8 cellular contexts compared by ENCODE assay signal in the genomic region with DNA sequence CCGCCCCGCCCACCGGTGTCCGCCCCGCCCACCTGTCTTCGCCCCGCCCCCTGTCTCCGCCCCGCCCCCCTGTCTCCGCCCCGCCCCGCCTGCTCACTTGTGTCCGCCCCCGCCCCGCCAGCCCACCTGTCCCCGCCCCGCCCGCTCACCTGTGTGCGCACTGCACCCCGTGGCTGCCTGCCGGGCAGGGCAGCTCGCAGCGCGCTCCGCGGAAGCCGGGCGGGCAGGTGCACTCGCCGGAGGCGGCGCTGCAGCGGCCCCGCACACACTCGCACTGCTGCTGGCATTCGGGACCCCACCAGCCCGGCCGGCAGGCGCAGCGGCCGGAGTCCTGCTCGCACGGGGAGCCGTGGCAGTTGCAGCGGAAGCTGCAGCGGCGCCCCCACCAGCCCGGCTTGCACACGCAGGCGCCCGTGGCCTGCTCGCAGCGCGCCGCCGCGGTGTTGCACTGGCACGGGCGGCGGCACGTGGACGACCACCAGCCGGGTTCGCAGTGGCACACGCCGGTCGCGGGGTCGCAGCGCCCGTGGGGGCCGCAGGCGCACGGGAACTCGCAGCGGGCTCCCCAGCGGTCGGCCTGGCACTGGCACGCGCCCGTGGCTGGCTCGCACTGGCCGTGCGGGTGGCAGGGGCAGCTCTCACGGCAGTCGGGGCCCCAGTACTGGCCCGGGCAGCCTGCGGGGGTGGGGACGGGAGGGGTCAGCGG. TPM values are rescaled to one million over a fixed set of nuclear protein-coding genes. Genes with fewer than 3 reads are reported as not detected.
DNase-seq lines count a peak whose midpoint lies in the region; ATAC-seq and TF ChIP-seq lines count a peak whose summit lies in the region.

No MANE protein-coding gene starts in this region.

- peaks cover 15% of the 10 kb centered on the region for H3K4me1 Mint-ChIP-seq in CD8-positive, alpha-beta T cell (ENCODE audit: low read depth)
- peaks cover 27% of the 10 kb centered on the region for H3K4me1 Mint-ChIP-seq in mesothelial cell of epicardium

- ATAC-seq in CD8-positive, alpha-beta T cell: peak; percentile 89
- ATAC-seq in GM18520 (IDR thresholded peaks at IDR 0.05; ENCODE audit: unreplicated experiment) (no peak), HG03108 (IDR thresholded peaks at IDR 0.05; ENCODE audit: unreplicated experiment) (no peak)

- no peaks in the 10 kb centered on the region for H3K36me3 Mint-ChIP-seq in CD8-positive, alpha-beta T cell
- H3K36me3 Mint-ChIP-seq in mesothelial cell of epicardium: no peaks in the 10 kb centered on the region

- no peaks in the 10 kb centered on the region for H3K27me3 Mint-ChIP-seq in CD8-positive, alpha-beta T cell (ENCODE audit: low read depth)
- peaks cover 5% of the 10 kb centered on the region for H3K27me3 Mint-ChIP-seq in mesothelial cell of epicardium (ENCODE audit: low read depth)

- 0% methylated on average over 3 to 14 of the region's 90 CpGs for whole genome bisulfite sequencing in thyroid gland, 2 donors

- TF ChIP-seq POLR2A in thyroid gland (IDR thresholded peaks at IDR 0.05): peak in 1 of 2 donors; percentile 70

- no peak overlapping the region for H3K27ac ChIP-seq in CD8-positive, alpha-beta T cell (ENCODE audit: low read depth, low read length)
- peak overlapping the region; percentile 71 to 88 (median 81) for H3K27ac ChIP-seq in thyroid gland

- H3K27ac Mint-ChIP-seq in CD8-positive, alpha-beta T cell: no peak overlapping the region
- H3K27ac Mint-ChIP-seq in mesothelial cell of epicardium: no peak overlapping the region

- intact Hi-C loops in CD8-positive, alpha-beta T cell (cut with DNase I, micrococcal nuclease): loop anchor here (1.0 to 10.0 kb wide), 3 partner anchors 15 to 751 kb away; partner anchors contain the start of genes SLC43A2 (in 1 of the 2), SMG6 (in 1 of the 2) and SRR (in 1 of the 2)
- intact Hi-C loops in thyroid gland (cut with DNase I): no loop called here

- POLR2A ChIA-PET in CD8-positive, alpha-beta T cell (lab: Charles Lee): no interaction called here

- H3K4me3 ChIP-seq in CD8-positive, alpha-beta T cell (ENCODE audit: low read depth, low read length): peak overlapping the region; percentile 71
- peak overlapping the region in 2 of 3 donors; percentile 23 to 47 for H3K4me3 ChIP-seq in thyroid gland (replicated peaks in 1 of 3)

- H3K4me3 Mint-ChIP-seq in CD8-positive, alpha-beta T cell: peak overlapping the region; percentile 85
- peak overlapping the region; percentile 80 for H3K4me3 Mint-ChIP-seq in mesothelial cell of epicardium

- peak; percentile 42 to 88 (median 57) for DNase-seq in CD8-positive, alpha-beta T cell
- DNase-seq in HK-2 (ENCODE audit: unreplicated experiment) (peak; percentile 38), ecto neural progenitor cell (ENCODE audit: low spot score) (peak; percentile 85), mesothelial cell of epicardium (ENCODE audit: low spot score in 2 of 2, unreplicated experiment in 2 of 2) (peak; percentile 60 to 65), thyroid gland (peak; percentile 90 to 91)
- DNase-seq in activated CD4-positive, alpha-beta T cell treated with anti-CD3 and anti-CD28 coated beads for 4 hours: peak; percentile 51 to 77

- peaks cover 23% of the 10 kb centered on the region for H3K4me1 ChIP-seq in CD8-positive, alpha-beta T cell (ENCODE audit: insufficient read depth, low read length)
- H3K4me1 ChIP-seq in thyroid gland: peaks cover 49 to 73% of the 10 kb centered on the region in 2 donors

- H3K27me3 ChIP-seq in CD8-positive, alpha-beta T cell (ENCODE audit: insufficient read depth, low read length): no peaks in the 10 kb centered on the region
- H3K27me3 ChIP-seq in thyroid gland: no peaks in the 10 kb centered on the region

- TF ChIP-seq CTCF in CD8-positive, alpha-beta T cell (IDR thresholded peaks at IDR 0.05): peak; percentile 29
- TF ChIP-seq CTCF in mesothelial cell of epicardium (IDR thresholded peaks at IDR 0.05; ENCODE audit: unreplicated experiment) (no peak), thyroid gland (IDR thresholded peaks at IDR 0.05) (peak in 3 of 6 experiments; percentile 44 to 50 (median 46))

- H3K36me3 ChIP-seq in CD8-positive, alpha-beta T cell (ENCODE audit: insufficient read depth, low read length): no peaks in the 10 kb centered on the region
- H3K36me3 ChIP-seq in thyroid gland: no peaks in the 10 kb centered on the region

- CTCF ChIA-PET in CD8-positive, alpha-beta T cell (lab: Charles Lee): interaction anchor here (0.5 kb wide), 1 partner anchor 18 kb away, joined by 3 read pairs; no protein-coding TSS in a partner anchor

- no peaks in the 10 kb centered on the region for H3K9me3 ChIP-seq in CD8-positive, alpha-beta T cell (ENCODE audit: low read length)
- H3K9me3 ChIP-seq in thyroid gland: no peaks in the 10 kb centered on the region

- H3K9me3 Mint-ChIP-seq in CD8-positive, alpha-beta T cell: no peaks in the 10 kb centered on the region
- no peaks in the 10 kb centered on the region for H3K9me3 Mint-ChIP-seq in mesothelial cell of epicardium

RNA-seq across cellular contexts. Expression of gene SCARF1, which starts 2.1 kb away (rescaled TPM):
- under 1 TPM; 0.25 to 0.49 TPM for total RNA-seq in CD8-positive, alpha-beta T cell
- total RNA-seq in mesothelial cell of epicardium (1.5 to 2.1 TPM (median 1.8 TPM) in 3 replicates), thyroid gland (10 to 100 TPM; 31.6 to 52.0 (median 35.5) TPM)

RNA-seq across cellular contexts. Expression of gene RILP, which starts 6.2 kb away (rescaled TPM):
- 1 to 10 TPM; 1.1 to 1.4 TPM for total RNA-seq in CD8-positive, alpha-beta T cell
- total RNA-seq in mesothelial cell of epicardium (3.4 to 3.8 TPM (median 3.5 TPM) in 3 replicates), thyroid gland (100 to 1,000 TPM in 3 of 4 donors, 10 to 100 TPM in 1; 67.5 to 140 (median 124) TPM)

RNA-seq across cellular contexts. Expression of gene SLC43A2, which starts 14.8 kb away (rescaled TPM):
- 10 to 100 TPM in 1 of 2 experiments, 1 to 10 TPM in 1; 9.7 to 14.9 TPM for total RNA-seq in CD8-positive, alpha-beta T cell
- total RNA-seq in mesothelial cell of epicardium (12.4 to 13.3 TPM (median 12.4 TPM) in 3 replicates), thyroid gland (10 to 100 TPM; 17.5 to 28.2 (median 23.9) TPM)

RNA-seq across cellular contexts. Expression of gene PRPF8, which starts 41.2 kb away (rescaled TPM):
- total RNA-seq in CD8-positive, alpha-beta T cell: 100 to 1,000 TPM; 572 to 611 TPM
- 331 to 354 TPM (median 334 TPM) in 3 replicates for total RNA-seq in mesothelial cell of epicardium
- 100 to 1,000 TPM; 181 to 256 (median 242) TPM for total RNA-seq in thyroid gland

Comparison
In these comparisons a context has a peak if more than half of its experiments do, and no peak if none do; other contexts are left out.
1. DNase-seq: peak in every context shown above with its lines; median percentile 90 in thyroid gland; 85 in ecto neural progenitor cell; 64 in activated CD4-positive, alpha-beta T cell treated with anti-CD3 and anti-CD28 coated beads for 4 hours; 62 in mesothelial cell of epicardium; 57 in CD8-positive, alpha-beta T cell; 38 in HK-2.
2. RNA of gene SCARF1, which starts 2.1 kb away (total RNA-seq): 31.6 to 52.0 TPM in thyroid gland; 1.5 to 2.1 TPM in mesothelial cell of epicardium and 0.25 to 0.49 TPM in CD8-positive, alpha-beta T cell; every median in the first group is over 10 times any median in the second.
3. RNA of gene RILP, which starts 6.2 kb away (total RNA-seq): 67.5 to 140 TPM in thyroid gland; 3.4 to 3.8 TPM in mesothelial cell of epicardium and 1.1 to 1.4 TPM in CD8-positive, alpha-beta T cell; every median in the first group is over 10 times any median in the second.